In the genomic region with DNA sequence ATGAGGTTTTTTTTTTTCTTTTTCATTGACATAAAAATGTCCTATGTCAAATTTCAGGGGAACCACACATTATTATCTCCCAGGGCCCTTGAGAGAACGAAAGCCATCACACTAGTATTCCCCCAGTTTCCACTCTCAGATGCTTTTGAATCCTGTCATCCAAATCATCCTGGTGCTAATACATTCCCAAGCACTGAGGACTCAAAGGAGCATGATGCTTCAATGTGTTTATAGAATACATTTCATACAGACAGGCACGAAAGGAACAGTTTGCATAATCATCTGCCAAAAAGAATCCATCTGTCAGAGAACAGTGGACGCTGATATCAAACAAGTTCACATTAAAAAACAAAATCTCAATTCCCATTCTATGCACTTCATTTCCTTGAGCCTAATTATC, we compare ENCODE assay signal across 27 cellular contexts.
"Had no signal": no experiment of that assay in that cellular context is flagged by ENCODE, and none has a peak within 500 bp of the region (broad histone marks: within the 10 kb centered on the region; RNA-seq: fewer than 3 reads in every experiment).

No MANE protein-coding gene starts in this region.

- H3K36me3 ChIP-seq: breast epithelium, SJSA1 had no signal

- H3K27me3 ChIP-seq: breast epithelium, SJSA1 had no signal

- H3K9me3 ChIP-seq: breast epithelium, SJSA1 had no signal

- H3K36me3 Mint-ChIP-seq: activated naive CD4-positive, alpha-beta T cell treated with anti-CD3 and anti-CD28 coated beads, Interleukin-2, amount 10 ng/mL, durations not matched to agents 7 days and 5 days; activated naive CD8-positive, alpha-beta T cell treated with anti-CD3 and anti-CD28 coated beads for 36 hours had no signal

- H3K27ac Mint-ChIP-seq: activated CD8-positive, alpha-beta T cell treated with anti-CD3 and anti-CD28 coated beads for 36 hours; activated naive CD4-positive, alpha-beta T cell treated with anti-CD3 and anti-CD28 coated beads, Interleukin-2, amount 10 ng/mL, durations not matched to agents 7 days and 5 days; activated naive CD8-positive, alpha-beta T cell treated with anti-CD3 and anti-CD28 coated beads for 36 hours; activated T-cell treated with anti-CD3 and anti-CD28 coated beads, Interleukin-2, amount 50 U/mL, for 72 hours; activated T-helper 2 cell treated with anti-CD3 and anti-CD28 coated beads, Interferon-gamma antibody, Interleukin-2, Interleukin-4, amounts not matched to agents 10 μg/mL and 5 μg/mL and 100 μg/mL, durations not matched to agents 14 hours and 24 hours and 36 hours; T-helper 2 cell treated with Interferon-gamma antibody and Interleukin-4, amounts not matched to agents 5 μg/mL and 100 μg/mL, for 36 hours had no signal

- DNase-seq: activated CD4-positive, alpha-beta T cell treated with anti-CD3 and anti-CD28 coated beads for 4 hours; activated CD8-positive, alpha-beta memory T cell treated with anti-CD3 and anti-CD28 coated beads, Interleukin-2, amount 50 U/mL, for 4 hours; activated CD8-positive, alpha-beta T cell treated with anti-CD3 and anti-CD28 coated beads for 36 hours; activated gamma-delta T cell treated with Interleukin-2 at 50 U/mL for 16 hours; activated naive CD4-positive, alpha-beta T cell treated with anti-CD3 and anti-CD28 coated beads, Interleukin-2, amount 10 ng/mL, durations not matched to agents 7 days and 5 days; activated naive CD8-positive, alpha-beta T cell treated with anti-CD3 and anti-CD28 coated beads for 36 hours; activated T-cell treated with anti-CD3 and anti-CD28 coated beads, Interleukin-2, amount 50 U/mL, for 72 hours; caudate nucleus; Kasumi-1; KBM-7; NCI-H1048; NCI-H2029 treated with DMSO at 0.1 percent for 48 hours; NCI-H345; NCI-H510A treated with DMSO at 0.1 percent for 48 hours; NCI-H69; NK-92 treated with Interleukin-12 subunit alpha and Interleukin-12 subunit beta, amount 100 ng/mL, for 24 hours; OCI-M1; Right ventricle myocardium superior; SW 1271 had no signal

- H3K4me3 Mint-ChIP-seq: activated CD8-positive, alpha-beta T cell treated with anti-CD3 and anti-CD28 coated beads for 36 hours; activated naive CD4-positive, alpha-beta T cell treated with anti-CD3 and anti-CD28 coated beads, Interleukin-2, amount 10 ng/mL, durations not matched to agents 7 days and 5 days; activated naive CD8-positive, alpha-beta T cell treated with anti-CD3 and anti-CD28 coated beads for 36 hours; activated T-cell treated with anti-CD3 and anti-CD28 coated beads, Interleukin-2, amount 50 U/mL, for 72 hours; T-helper 2 cell treated with Interferon-gamma antibody and Interleukin-4, amounts not matched to agents 5 μg/mL and 100 μg/mL, for 36 hours had no signal

- H3K9me3 Mint-ChIP-seq: activated CD8-positive, alpha-beta T cell treated with anti-CD3 and anti-CD28 coated beads for 36 hours; activated naive CD4-positive, alpha-beta T cell treated with anti-CD3 and anti-CD28 coated beads, Interleukin-2, amount 10 ng/mL, durations not matched to agents 7 days and 5 days; activated naive CD8-positive, alpha-beta T cell treated with anti-CD3 and anti-CD28 coated beads for 36 hours; activated T-cell treated with anti-CD3 and anti-CD28 coated beads, Interleukin-2, amount 50 U/mL, for 72 hours; activated T-helper 2 cell treated with anti-CD3 and anti-CD28 coated beads, Interferon-gamma antibody, Interleukin-2, Interleukin-4, amounts not matched to agents 10 μg/mL and 5 μg/mL and 100 μg/mL, durations not matched to agents 14 hours and 24 hours and 36 hours; T-helper 2 cell treated with Interferon-gamma antibody and Interleukin-4, amounts not matched to agents 5 μg/mL and 100 μg/mL, for 36 hours had no signal

- H3K27me3 Mint-ChIP-seq: activated CD8-positive, alpha-beta T cell treated with anti-CD3 and anti-CD28 coated beads for 36 hours; activated naive CD4-positive, alpha-beta T cell treated with anti-CD3 and anti-CD28 coated beads, Interleukin-2, amount 10 ng/mL, durations not matched to agents 7 days and 5 days; activated naive CD8-positive, alpha-beta T cell treated with anti-CD3 and anti-CD28 coated beads for 36 hours had no signal

- H3K27ac ChIP-seq: breast epithelium, RWPE1, SJSA1 had no signal

- H3K4me3 ChIP-seq: breast epithelium, SJSA1 had no signal

- ATAC-seq: activated CD4-positive, CD25-positive, alpha-beta regulatory T cell treated with anti-CD3 and anti-CD28 coated beads, Interleukin-2, amount 50 U/mL, for 24 hours; activated CD8-positive, alpha-beta T cell treated with anti-CD3 and anti-CD28 coated beads for 36 hours; activated T-cell treated with anti-CD3 and anti-CD28 coated beads, Interleukin-2, amount 50 U/mL, for 72 hours; Panc1; SK-N-SH treated with all-trans-retinoic acid at 6 μM for 48 hours had no signal

- H3K4me1 ChIP-seq: breast epithelium, SJSA1 had no signal

- H3K4me1 Mint-ChIP-seq: activated naive CD4-positive, alpha-beta T cell treated with anti-CD3 and anti-CD28 coated beads, Interleukin-2, amount 10 ng/mL, durations not matched to agents 7 days and 5 days; activated naive CD8-positive, alpha-beta T cell treated with anti-CD3 and anti-CD28 coated beads for 36 hours had no signal
